1 cellular context compared by ENCODE assay signal in genomic region chr16:81431554-81432353, GRCh38.
TF ChIP-seq lines count a peak whose summit lies in the region.

No MANE protein-coding gene starts in this region.

TF ChIP-seq in HepG2, 621 proteins besides CTCF, POLR2A, EP300 and RAD21 (continued from another document and continues in another):
- TF ChIP-seq ZNF891 (CRISPR knock-in tag; IDR thresholded peaks at IDR 0.05): 0 out of 2 replicates have a peak, but pooled peaks have one; percentile 48
- TF ChIP-seq ZNF251 (CRISPR knock-in tag; IDR thresholded peaks at IDR 0.05): no peak
- TF ChIP-seq NCOA5 (CRISPR knock-in tag; IDR thresholded peaks at IDR 0.05): no peak
- TF ChIP-seq ZNF30 (CRISPR knock-in tag; IDR thresholded peaks at IDR 0.05): no peak
- peak; percentile 81; the same call in 1 of the 2 replicates for TF ChIP-seq NRL (CRISPR knock-in tag; IDR thresholded peaks at IDR 0.05; ENCODE audit: borderline replicate concordance)
- TF ChIP-seq KDM4B (CRISPR knock-in tag; IDR thresholded peaks at IDR 0.05): no peak
- TF ChIP-seq ZFAT (CRISPR knock-in tag; conservative IDR thresholded peaks at IDR 0.05): no peak
- peak; percentile 31; the same call in 1 of the 2 replicates for TF ChIP-seq SP5 (CRISPR knock-in tag; IDR thresholded peaks at IDR 0.05; ENCODE audit: borderline replicate concordance, low read depth)
- peak in 1 of 2 experiments; percentile 57; a peak in 1 of 4 replicates for TF ChIP-seq REST (IDR thresholded peaks at IDR 0.05; ENCODE audit: borderline replicate concordance in 1 of 2, low read depth in 1 of 2, low read length in 2 of 2)
- TF ChIP-seq RBM22 (optimal IDR thresholded peaks at IDR 0.05; ENCODE audit: low read length): no peak
- 0 out of 2 replicates have a peak, but pooled peaks have one; percentile 30 for TF ChIP-seq REPIN1 (CRISPR knock-in tag; IDR thresholded peaks at IDR 0.05; ENCODE audit: borderline replicate concordance, low read depth)
- no peak for TF ChIP-seq MAZ (IDR thresholded peaks at IDR 0.05; ENCODE audit: borderline replicate concordance, low read depth, low read length)
- no peak for TF ChIP-seq MAZ (CRISPR knock-in tag; IDR thresholded peaks at IDR 0.05; ENCODE audit: low read depth)
- no peak for TF ChIP-seq ZNF496 (CRISPR knock-in tag; IDR thresholded peaks at IDR 0.05; ENCODE audit: insufficient replicate concordance)
- TF ChIP-seq ZGPAT (CRISPR knock-in tag; IDR thresholded peaks at IDR 0.05): 0 out of 2 replicates have a peak, but pooled peaks have one; percentile 8
- TF ChIP-seq MBD4 (IDR thresholded peaks at IDR 0.05; ENCODE audit: borderline replicate concordance, low read length): no peak
- no peak for TF ChIP-seq MXI1 (IDR thresholded peaks at IDR 0.05; ENCODE audit: borderline replicate concordance, low read depth, low read length)
- TF ChIP-seq TSC22D2 (CRISPR knock-in tag; IDR thresholded peaks at IDR 0.05; ENCODE audit: borderline replicate concordance): no peak
- TF ChIP-seq ZNF609 (CRISPR knock-in tag; IDR thresholded peaks at IDR 0.05; ENCODE audit: borderline replicate concordance): no peak
- TF ChIP-seq TBL1XR1 (IDR thresholded peaks at IDR 0.05; ENCODE audit: borderline replicate concordance, low read length, partially characterized antibody): no peak
- TF ChIP-seq ZNF326 (CRISPR knock-in tag; IDR thresholded peaks at IDR 0.05; ENCODE audit: borderline replicate concordance): no peak
- TF ChIP-seq ZHX1 (CRISPR knock-in tag; IDR thresholded peaks at IDR 0.05; ENCODE audit: low read depth): peak; percentile 66; the same call in 1 of the 2 replicates
- TF ChIP-seq HINFP (CRISPR knock-in tag; IDR thresholded peaks at IDR 0.05; ENCODE audit: low read depth): no peak
- peak; percentile 50; the same call in 1 of the 2 replicates for TF ChIP-seq BORCS8-MEF2B (CRISPR knock-in tag; IDR thresholded peaks at IDR 0.05)
- no peak; the same call in 1 of the 2 replicates for TF ChIP-seq ZNF629 (CRISPR knock-in tag; conservative IDR thresholded peaks at IDR 0.05)
- no peak for TF ChIP-seq NCOA2 (CRISPR knock-in tag; IDR thresholded peaks at IDR 0.05)
- TF ChIP-seq ZNF17 (CRISPR knock-in tag; IDR thresholded peaks at IDR 0.05): no peak
- no peak for TF ChIP-seq ZBTB26 (CRISPR knock-in tag; IDR thresholded peaks at IDR 0.05; ENCODE audit: borderline replicate concordance)
- TF ChIP-seq ELF4 (CRISPR knock-in tag; IDR thresholded peaks at IDR 0.05; ENCODE audit: borderline replicate concordance): no peak
- 0 out of 2 replicates have a peak, but pooled peaks have one; percentile 46 for TF ChIP-seq PAXIP1 (CRISPR knock-in tag; conservative IDR thresholded peaks at IDR 0.05)
- no peak; the same call in 1 of the 2 replicates for TF ChIP-seq ZBTB39 (CRISPR knock-in tag; IDR thresholded peaks at IDR 0.05)
- no peak for TF ChIP-seq ZNF782 (CRISPR knock-in tag; IDR thresholded peaks at IDR 0.05; ENCODE audit: borderline replicate concordance)
- TF ChIP-seq KLF11 (CRISPR knock-in tag; IDR thresholded peaks at IDR 0.05): no peak
- no peak for TF ChIP-seq ZNF367 (CRISPR knock-in tag; IDR thresholded peaks at IDR 0.05; ENCODE audit: borderline replicate concordance)
- no peak for TF ChIP-seq ZNF256 (CRISPR knock-in tag; conservative IDR thresholded peaks at IDR 0.05)
- 0 out of 2 replicates have a peak, but pooled peaks have one; percentile 19 for TF ChIP-seq ZNF570 (CRISPR knock-in tag; IDR thresholded peaks at IDR 0.05; ENCODE audit: borderline replicate concordance)
